ENCODE assay signal across 14 cellular contexts in genomic region chrX:2391869-2392606, GRCh38.
DNase-seq lines count a peak whose midpoint lies in the region; ATAC-seq and TF ChIP-seq lines count a peak whose summit lies in the region.
"Had no signal": no experiment of that assay in that cellular context is flagged by ENCODE, and none has a peak within 500 bp of the region (broad histone marks: within the 10 kb centered on the region; RNA-seq: fewer than 3 reads in every experiment).

No MANE protein-coding gene starts in this region.

- H2AFZ ChIP-seq in mesenchymal stem cell (ENCODE audit: low read depth, low read length): no peak overlapping the region

- ATAC-seq in HG02642 (IDR thresholded peaks at IDR 0.05; ENCODE audit: poor library complexity, unreplicated experiment) (no peak), GM18867 (IDR thresholded peaks at IDR 0.05; ENCODE audit: unreplicated experiment) (no peak)
- ATAC-seq: activated naive CD8-positive, alpha-beta T cell treated with anti-CD3 and anti-CD28 coated beads, Interleukin-2, amount 50 U/mL, for 24 hours; naive thymus-derived CD4-positive, alpha-beta T cell; Right ventricle myocardium inferior had no signal

- no peak overlapping the region for H4K91ac ChIP-seq in mesenchymal stem cell (ENCODE audit: low read length)

- no peak overlapping the region for H2BK120ac ChIP-seq in mesenchymal stem cell (ENCODE audit: low read depth, low read length)

- 59 to 75% methylated on average over 9 to 13 of the region's 15 CpGs for WGBS in endodermal cell (ENCODE audit: insufficient coverage in 1 of 2, insufficient read length in 1 of 2), 2 experiments
- 39% methylated on average over 13 of the region's 15 CpGs for WGBS in mesenchymal stem cell

- no peaks in the 10 kb centered on the region for H3K27me3 Mint-ChIP-seq in Calu3 (ENCODE audit: unreplicated experiment)
- H3K27me3 Mint-ChIP-seq in endodermal cell (ENCODE audit: insufficient read depth): no peaks in the 10 kb centered on the region
- H3K27me3 Mint-ChIP-seq: activated naive CD8-positive, alpha-beta T cell treated with anti-CD3 and anti-CD28 coated beads, Interleukin-2, amount 50 U/mL, for 24 hours; naive thymus-derived CD4-positive, alpha-beta T cell had no signal

- no peak overlapping the region for H3K18ac ChIP-seq in mesenchymal stem cell (ENCODE audit: low read depth in 1 of 2, low read length in 2 of 2)

- H3K36me3 Mint-ChIP-seq in Calu3 (ENCODE audit: insufficient read depth, unreplicated experiment) (peaks cover 5% of the 10 kb centered on the region), endodermal cell (ENCODE audit: low read depth) (peaks cover 35% of the 10 kb centered on the region)

- H3K9me3 Mint-ChIP-seq in Calu3 (ENCODE audit: low read depth, unreplicated experiment): no peaks in the 10 kb centered on the region
- H3K9me3 Mint-ChIP-seq in endodermal cell: peaks cover 16% of the 10 kb centered on the region

- H2BK15ac ChIP-seq in mesenchymal stem cell (ENCODE audit: low read depth, poor library complexity, severe bottlenecking): no peak overlapping the region

- peaks cover 31% of the 10 kb centered on the region for H3K79me1 ChIP-seq in mesenchymal stem cell (replicated peaks; ENCODE audit: low read length, poor library complexity, severe bottlenecking)

- no peak overlapping the region for H2BK12ac ChIP-seq in mesenchymal stem cell (ENCODE audit: low read length in 2 of 2)

- H3K27ac ChIP-seq in endodermal cell (ENCODE audit: low read depth, low read length) (no peak overlapping the region), mesenchymal stem cell (ENCODE audit: low read length, poor library complexity, severe bottlenecking) (peak overlapping the region; percentile 43), left ventricle myocardium inferior (replicated peaks) (no peak overlapping the region)

- H3K36me3 ChIP-seq in MG63 (peaks cover 13% of the 10 kb centered on the region), endodermal cell (ENCODE audit: control insufficient read depth, insufficient read depth, low read length) (peaks cover 18% of the 10 kb centered on the region), mesenchymal stem cell (ENCODE audit: control insufficient read depth in 1 of 2, insufficient read depth in 2 of 2, low read depth in 1 of 2, low read length in 2 of 2) (peaks cover 17 to 25% of the 10 kb centered on the region in 2 experiments), left ventricle myocardium inferior (peaks cover 28% of the 10 kb centered on the region)

- H3K27ac Mint-ChIP-seq in Calu3 (ENCODE audit: unreplicated experiment) (no peak overlapping the region), endodermal cell (no peak overlapping the region)
- H3K27ac Mint-ChIP-seq: activated naive CD8-positive, alpha-beta T cell treated with anti-CD3 and anti-CD28 coated beads, Interleukin-2, amount 50 U/mL, for 24 hours; naive thymus-derived CD4-positive, alpha-beta T cell had no signal

- no peak overlapping the region for H3K4me3 Mint-ChIP-seq in Calu3 (ENCODE audit: low read depth, unreplicated experiment)
- H3K4me3 Mint-ChIP-seq in endodermal cell: no peak overlapping the region
- H3K4me3 Mint-ChIP-seq: activated naive CD8-positive, alpha-beta T cell treated with anti-CD3 and anti-CD28 coated beads, Interleukin-2, amount 50 U/mL, for 24 hours; naive thymus-derived CD4-positive, alpha-beta T cell had no signal

- H3K4me1 ChIP-seq in endodermal cell (ENCODE audit: control insufficient read depth, insufficient read depth, low read length) (peaks cover 6% of the 10 kb centered on the region), mesenchymal stem cell (ENCODE audit: control insufficient read depth, insufficient read depth, low read depth, low read length) (peaks cover 8% of the 10 kb centered on the region), left ventricle myocardium inferior (peaks cover 27% of the 10 kb centered on the region)

- H2BK5ac ChIP-seq in mesenchymal stem cell (ENCODE audit: low read depth, low read length, poor library complexity, severe bottlenecking): no peak overlapping the region

- intact Hi-C loops in Calu3 (cut with micrococcal nuclease; ENCODE audit: unreplicated experiment): no loop called here
- intact Hi-C loops in left ventricle myocardium inferior (cut with micrococcal nuclease): no loop called here

- H3K4me1 Mint-ChIP-seq in Calu3 (ENCODE audit: low read depth, unreplicated experiment): peaks cover 28% of the 10 kb centered on the region
- H3K4me1 Mint-ChIP-seq in endodermal cell: peaks cover 9% of the 10 kb centered on the region
- H3K4me1 Mint-ChIP-seq: activated naive CD8-positive, alpha-beta T cell treated with anti-CD3 and anti-CD28 coated beads, Interleukin-2, amount 50 U/mL, for 24 hours had no signal

- H3K4me3 ChIP-seq in MG63 (no peak overlapping the region), endodermal cell (ENCODE audit: low read length) (no peak overlapping the region), mesenchymal stem cell (ENCODE audit: insufficient read depth in 1 of 2, low read depth in 1 of 2, low read length in 2 of 2) (no peak overlapping the region), left ventricle myocardium inferior (no peak overlapping the region)

- H2AK5ac ChIP-seq in mesenchymal stem cell (ENCODE audit: low read length, severe bottlenecking): no peak overlapping the region

- H3K9ac ChIP-seq in endodermal cell (ENCODE audit: extremely low read depth, low read length, poor library complexity, severe bottlenecking): no peak overlapping the region
- H3K9ac ChIP-seq in mesenchymal stem cell (ENCODE audit: low read length): no peak overlapping the region

- TF ChIP-seq CTCF in Calu3 (IDR thresholded peaks at IDR 0.05; ENCODE audit: unreplicated experiment) (no peak), endodermal cell (conservative IDR thresholded peaks at IDR 0.05) (peak; percentile 32), left ventricle myocardium inferior (IDR thresholded peaks at IDR 0.05; ENCODE audit: borderline replicate concordance) (no peak)

- no peak overlapping the region for H3K23ac ChIP-seq in mesenchymal stem cell (ENCODE audit: low read length in 2 of 2)

- H4K8ac ChIP-seq in mesenchymal stem cell (ENCODE audit: low read length): no peak overlapping the region

- CTCF ChIA-PET in Calu3 (lab: Charles Lee): no interaction called here

- no peak overlapping the region for H3K14ac ChIP-seq in mesenchymal stem cell (ENCODE audit: low read length in 2 of 2)

- peak; percentile 69 for DNase-seq in Calu3
- peak; percentile 66 for DNase-seq in MG63
- DNase-seq in endodermal cell: peak; percentile 94
- DNase-seq in mesenchymal stem cell: peak; percentile 86
- DNase-seq in left ventricle myocardium inferior: no peak
- no peak for DNase-seq in ureter (ENCODE audit: low spot score)
- DNase-seq: activated CD8-positive, alpha-beta memory T cell treated with anti-CD3 and anti-CD28 coated beads for 24 hours; activated naive CD8-positive, alpha-beta T cell treated with anti-CD3 and anti-CD28 coated beads, Interleukin-2, amount 50 U/mL, for 24 hours; glutamatergic neuron; naive thymus-derived CD4-positive, alpha-beta T cell; stimulated activated CD4-positive, alpha-beta T cell treated with anti-CD3 and anti-CD28 coated beads, Interleukin-1b, Interleukin-23, amount 100 ng/mL, for 48 hours had no signal

- H3K4me2 ChIP-seq in mesenchymal stem cell (ENCODE audit: low read length, poor library complexity, severe bottlenecking): peak overlapping the region; percentile 41

- BruUV-seq in Calu3 (replicated peaks; lab: Mats Ljungman, UMichigan): no TSS peak

- no peak overlapping the region for H3K4ac ChIP-seq in mesenchymal stem cell (ENCODE audit: low read depth in 1 of 2, low read length in 2 of 2)

- H3K27me3 ChIP-seq in MG63: no peaks in the 10 kb centered on the region
- no peaks in the 10 kb centered on the region for H3K27me3 ChIP-seq in endodermal cell (ENCODE audit: control insufficient read depth, insufficient read depth, low read length, poor library complexity, severe bottlenecking)
- no peaks in the 10 kb centered on the region for H3K27me3 ChIP-seq in mesenchymal stem cell (ENCODE audit: control insufficient read depth in 1 of 2, insufficient read depth in 1 of 2, low read length in 2 of 2)
- no peaks in the 10 kb centered on the region for H3K27me3 ChIP-seq in left ventricle myocardium inferior (ENCODE audit: low read depth)

- peaks cover 8% of the 10 kb centered on the region for H3K9me3 ChIP-seq in MG63
- H3K9me3 ChIP-seq in endodermal cell (ENCODE audit: control insufficient read depth, low read length): peaks cover 18% of the 10 kb centered on the region
- peaks cover 8% of the 10 kb centered on the region for H3K9me3 ChIP-seq in mesenchymal stem cell (ENCODE audit: control insufficient read depth, low read length)
- H3K9me3 ChIP-seq in left ventricle myocardium inferior (replicated peaks): peaks cover 12% of the 10 kb centered on the region

Comparison
In these comparisons a context has a peak if more than half of its experiments do, and no peak if none do; other contexts are left out.
1. DNase-seq: peak in Calu3 (single experiment), MG63 (single experiment), endodermal cell (single experiment) and mesenchymal stem cell (single experiment); none in left ventricle myocardium inferior (single experiment) and ureter (single experiment).